In the genomic region with DNA sequence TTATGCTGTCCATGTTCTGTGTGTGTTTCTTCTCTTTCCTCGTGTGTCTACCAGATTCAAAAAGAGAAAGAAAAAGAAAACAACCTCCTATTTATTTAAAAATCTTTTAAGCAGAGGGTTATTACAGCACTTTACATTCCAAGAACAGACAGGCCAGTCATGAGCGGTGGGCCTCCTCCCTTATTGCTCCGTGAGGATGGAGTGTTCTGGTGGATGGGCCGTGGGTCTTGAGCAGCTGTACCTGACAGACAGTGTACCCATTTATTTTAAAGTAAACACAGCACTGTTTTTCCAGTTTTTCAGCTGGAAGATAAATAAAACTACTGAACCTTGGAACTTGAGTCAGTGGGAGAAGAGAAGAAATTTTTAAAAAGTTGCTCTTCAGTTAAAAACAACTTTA, we compare ENCODE assay signal across 35 cellular contexts.
"Had no signal": no experiment of that assay in that cellular context is flagged by ENCODE, and none has a peak within 500 bp of the region (broad histone marks: within the 10 kb centered on the region; RNA-seq: fewer than 3 reads in every experiment).

No MANE protein-coding gene starts in this region.

- DNase-seq: activated CD4-positive, alpha-beta memory T cell treated with anti-CD3 and anti-CD28 coated beads for 36 hours; activated CD4-positive, alpha-beta T cell treated with anti-CD3 and anti-CD28 coated beads for 48 hours; activated CD8-positive, alpha-beta memory T cell treated with anti-CD3 and anti-CD28 coated beads, Interleukin-2, amount 50 U/mL, for 4 hours; activated naive CD8-positive, alpha-beta T cell treated with anti-CD3 and anti-CD28 coated beads, Interleukin-2, amount 50 U/mL, for 24 hours; activated T-cell treated with anti-CD3 and anti-CD28 coated beads, Interleukin-2, amount 50 U/mL, for 24 hours; amygdala; central memory CD4-positive, alpha-beta T cell; dermis blood vessel endothelial cell; effector CD4-positive, alpha-beta T cell; esophagus squamous epithelium; foreskin melanocyte; heart right ventricle; mammary epithelial cell; naive thymus-derived CD8-positive, alpha-beta T cell; nucleus accumbens; stimulated activated CD4-positive, alpha-beta T cell treated with anti-CD3 and anti-CD28 coated beads, Interleukin-12 subunit alpha, Interleukin-12 subunit beta, amount 100 ng/mL, for 4 hours; stimulated activated CD4-positive, alpha-beta T cell treated with anti-CD3 and anti-CD28 coated beads, Interleukin-4, amount 100 ng/mL, for 1 hour; substantia nigra; SW 1271; T-helper 9 cell; WERI-Rb-1 had no signal

- ATAC-seq: activated CD4-positive, CD25-positive, alpha-beta regulatory T cell treated with anti-CD3 and anti-CD28 coated beads, Interleukin-2, amount 50 U/mL, for 24 hours; activated naive CD8-positive, alpha-beta T cell treated with anti-CD3 and anti-CD28 coated beads, Interleukin-2, amount 50 U/mL, for 24 hours; activated T-helper 17 cell treated with anti-CD3 and anti-CD28 coated beads, Interleukin-2, amount 50 U/mL, for 72 hours; naive thymus-derived CD8-positive, alpha-beta T cell; sciatic nerve had no signal

- H3K4me1 Mint-ChIP-seq: activated naive CD4-positive, alpha-beta T cell treated with anti-CD3 and anti-CD28 coated beads, Interleukin-2, amount 50 U/mL, for 24 hours; activated naive CD8-positive, alpha-beta T cell treated with anti-CD3 and anti-CD28 coated beads, Interleukin-2, amount 50 U/mL, for 24 hours; mesothelial cell of epicardium had no signal

- FAIRE-seq: endometrium, islet of Langerhans, TTC549 had no signal

- H3K4me3 Mint-ChIP-seq: activated CD4-positive, alpha-beta memory T cell treated with anti-CD3 and anti-CD28 coated beads for 36 hours; activated naive CD4-positive, alpha-beta T cell treated with anti-CD3 and anti-CD28 coated beads, Interleukin-2, amount 50 U/mL, for 24 hours; activated naive CD8-positive, alpha-beta T cell treated with anti-CD3 and anti-CD28 coated beads, Interleukin-2, amount 50 U/mL, for 24 hours; activated T-cell treated with anti-CD3 and anti-CD28 coated beads, Interleukin-2, amount 50 U/mL, for 24 hours; activated T-helper 17 cell treated with anti-CD3 and anti-CD28 coated beads, Interleukin-2, amount 50 U/mL, for 72 hours; mesothelial cell of epicardium; naive thymus-derived CD8-positive, alpha-beta T cell; neural crest cell; stimulated activated naive CD8-positive, alpha-beta T cell treated with anti-CD3 and anti-CD28 coated beads, Interleukin-15, Interleukin-2, amounts not matched to agents 100 ng/mL and 50 ng/mL, for 24 hours; T-helper 1 cell treated with Interleukin-12 subunit alpha and Interleukin-12 subunit beta and Interleukin-4 antibody, amounts not matched to agents 30 μg/mL and 1 μg/mL, for 36 hours had no signal

- H3K4me1 ChIP-seq: breast epithelium, esophagus squamous epithelium, heart right ventricle had no signal

- H3K27me3 ChIP-seq: breast epithelium, esophagus squamous epithelium, heart right ventricle had no signal

- H3K4me3 ChIP-seq: breast epithelium, esophagus squamous epithelium, heart right ventricle, skin epidermis had no signal

- H3K9me3 ChIP-seq: breast epithelium, esophagus squamous epithelium had no signal

- H3K27ac Mint-ChIP-seq: activated CD4-positive, alpha-beta memory T cell treated with anti-CD3 and anti-CD28 coated beads for 36 hours; activated naive CD4-positive, alpha-beta T cell treated with anti-CD3 and anti-CD28 coated beads, Interleukin-2, amount 50 U/mL, for 24 hours; activated naive CD8-positive, alpha-beta T cell treated with anti-CD3 and anti-CD28 coated beads, Interleukin-2, amount 50 U/mL, for 24 hours; activated T-cell treated with anti-CD3 and anti-CD28 coated beads, Interleukin-2, amount 50 U/mL, for 24 hours; activated T-helper 17 cell treated with anti-CD3 and anti-CD28 coated beads, Interleukin-2, amount 50 U/mL, for 72 hours; mesothelial cell of epicardium; stimulated activated naive CD8-positive, alpha-beta T cell treated with anti-CD3 and anti-CD28 coated beads, Interleukin-15, Interleukin-2, amounts not matched to agents 100 ng/mL and 50 ng/mL, for 24 hours; T-helper 1 cell treated with Interleukin-12 subunit alpha and Interleukin-12 subunit beta and Interleukin-4 antibody, amounts not matched to agents 30 μg/mL and 1 μg/mL, for 36 hours had no signal

- H3K27ac ChIP-seq: breast epithelium, epithelial cell of prostate, esophagus squamous epithelium, heart right ventricle, skin epidermis, WERI-Rb-1 had no signal

- H3K36me3 ChIP-seq: breast epithelium, WERI-Rb-1 had no signal

- H3K27me3 Mint-ChIP-seq: activated CD4-positive, alpha-beta memory T cell treated with anti-CD3 and anti-CD28 coated beads for 36 hours; activated naive CD4-positive, alpha-beta T cell treated with anti-CD3 and anti-CD28 coated beads, Interleukin-2, amount 50 U/mL, for 24 hours; activated naive CD8-positive, alpha-beta T cell treated with anti-CD3 and anti-CD28 coated beads, Interleukin-2, amount 50 U/mL, for 24 hours; activated T-cell treated with anti-CD3 and anti-CD28 coated beads, Interleukin-2, amount 50 U/mL, for 24 hours; activated T-helper 17 cell treated with anti-CD3 and anti-CD28 coated beads, Interleukin-2, amount 50 U/mL, for 72 hours; naive thymus-derived CD8-positive, alpha-beta T cell; stimulated activated naive CD8-positive, alpha-beta T cell treated with anti-CD3 and anti-CD28 coated beads, Interleukin-15, Interleukin-2, amounts not matched to agents 100 ng/mL and 50 ng/mL, for 24 hours had no signal

- H3K9me3 Mint-ChIP-seq: activated CD4-positive, alpha-beta memory T cell treated with anti-CD3 and anti-CD28 coated beads for 36 hours; activated naive CD4-positive, alpha-beta T cell treated with anti-CD3 and anti-CD28 coated beads, Interleukin-2, amount 50 U/mL, for 24 hours; activated naive CD8-positive, alpha-beta T cell treated with anti-CD3 and anti-CD28 coated beads, Interleukin-2, amount 50 U/mL, for 24 hours; activated T-cell treated with anti-CD3 and anti-CD28 coated beads, Interleukin-2, amount 50 U/mL, for 24 hours; activated T-helper 17 cell treated with anti-CD3 and anti-CD28 coated beads, Interleukin-2, amount 50 U/mL, for 72 hours; neural crest cell; stimulated activated naive CD8-positive, alpha-beta T cell treated with anti-CD3 and anti-CD28 coated beads, Interleukin-15, Interleukin-2, amounts not matched to agents 100 ng/mL and 50 ng/mL, for 24 hours had no signal
